ENCODE assay signal across 9 cellular contexts in genomic region chr16:8863594-8864424, GRCh38. TPM values are rescaled to one million over a fixed set of nuclear protein-coding genes. Genes with fewer than 3 reads are reported as not detected.
DNase-seq lines count a peak whose midpoint lies in the region; ATAC-seq and TF ChIP-seq lines count a peak whose summit lies in the region.
"Had no signal": no experiment of that assay in that cellular context is flagged by ENCODE, and none has a peak within 500 bp of the region (broad histone marks: within the 10 kb centered on the region; RNA-seq: fewer than 3 reads in every experiment).

No MANE protein-coding gene starts in this region.

- no peak for DNase-seq in activated CD8-positive, alpha-beta T cell treated with anti-CD3 and anti-CD28 coated beads, Interleukin-2, amount 10 ng/mL, durations not matched to agents 7 days and 5 days
- no peak for DNase-seq in activated CD8-positive, alpha-beta T cell treated with anti-CD3 and anti-CD28 coated beads for 36 hours
- no peak for DNase-seq in activated CD4-positive, alpha-beta memory T cell treated with anti-CD3 and anti-CD28 coated beads, Interleukin-2, amount 10 ng/mL, durations not matched to agents 7 days and 5 days
- peak; percentile 85 for DNase-seq in islet precursor cell
- DNase-seq: NCI-H1436 treated with DMSO at 0.1 percent for 48 hours had no signal

- H3K4me1 Mint-ChIP-seq in activated CD8-positive, alpha-beta T cell treated with anti-CD3 and anti-CD28 coated beads, Interleukin-2, amount 10 ng/mL, durations not matched to agents 7 days and 5 days (ENCODE audit: low read depth) = peaks cover 44% of the 10 kb centered on the region
- H3K4me1 Mint-ChIP-seq in activated CD8-positive, alpha-beta T cell treated with anti-CD3 and anti-CD28 coated beads for 36 hours (ENCODE audit: low read depth) = peaks cover 26% of the 10 kb centered on the region
- H3K4me1 Mint-ChIP-seq in activated CD4-positive, alpha-beta memory T cell treated with anti-CD3 and anti-CD28 coated beads, Interleukin-2, amount 10 ng/mL, durations not matched to agents 7 days and 5 days = peaks cover 48% of the 10 kb centered on the region

- H3K9me3 Mint-ChIP-seq in activated CD8-positive, alpha-beta T cell treated with anti-CD3 and anti-CD28 coated beads, Interleukin-2, amount 10 ng/mL, durations not matched to agents 7 days and 5 days (ENCODE audit: insufficient read depth) = no peaks in the 10 kb centered on the region
- no peaks in the 10 kb centered on the region for H3K9me3 Mint-ChIP-seq in activated CD8-positive, alpha-beta T cell treated with anti-CD3 and anti-CD28 coated beads for 36 hours
- H3K9me3 Mint-ChIP-seq in activated CD4-positive, alpha-beta memory T cell treated with anti-CD3 and anti-CD28 coated beads, Interleukin-2, amount 10 ng/mL, durations not matched to agents 7 days and 5 days = no peaks in the 10 kb centered on the region

- intact Hi-C loops in activated CD8-positive, alpha-beta T cell treated with anti-CD3 and anti-CD28 coated beads for 36 hours (cut with micrococcal nuclease) = no loop called here

- peak overlapping the region; percentile 60 for H3K27ac Mint-ChIP-seq in activated CD8-positive, alpha-beta T cell treated with anti-CD3 and anti-CD28 coated beads, Interleukin-2, amount 10 ng/mL, durations not matched to agents 7 days and 5 days
- no peak overlapping the region for H3K27ac Mint-ChIP-seq in activated CD8-positive, alpha-beta T cell treated with anti-CD3 and anti-CD28 coated beads for 36 hours
- peak overlapping the region; percentile 11 for H3K27ac Mint-ChIP-seq in activated CD4-positive, alpha-beta memory T cell treated with anti-CD3 and anti-CD28 coated beads, Interleukin-2, amount 10 ng/mL, durations not matched to agents 7 days and 5 days

- no peak for TF ChIP-seq CTCF in activated CD8-positive, alpha-beta T cell treated with anti-CD3 and anti-CD28 coated beads for 36 hours (IDR thresholded peaks at IDR 0.05)

- H3K4me3 ChIP-seq in thymus (ENCODE audit: low read length) = no peak overlapping the region

- ATAC-seq in activated CD8-positive, alpha-beta T cell treated with anti-CD3 and anti-CD28 coated beads, Interleukin-2, amount 10 ng/mL, durations not matched to agents 7 days and 5 days = no peak
- no peak for ATAC-seq in activated CD8-positive, alpha-beta T cell treated with anti-CD3 and anti-CD28 coated beads for 36 hours
- ATAC-seq in HG03457 (IDR thresholded peaks at IDR 0.05; ENCODE audit: unreplicated experiment) (no peak), HG03108 (IDR thresholded peaks at IDR 0.05; ENCODE audit: unreplicated experiment) (no peak), HG03139 (IDR thresholded peaks at IDR 0.05; ENCODE audit: unreplicated experiment) (no peak)

- H3K4me3 Mint-ChIP-seq in activated CD8-positive, alpha-beta T cell treated with anti-CD3 and anti-CD28 coated beads, Interleukin-2, amount 10 ng/mL, durations not matched to agents 7 days and 5 days = no peak overlapping the region
- no peak overlapping the region for H3K4me3 Mint-ChIP-seq in activated CD8-positive, alpha-beta T cell treated with anti-CD3 and anti-CD28 coated beads for 36 hours
- no peak overlapping the region for H3K4me3 Mint-ChIP-seq in activated CD4-positive, alpha-beta memory T cell treated with anti-CD3 and anti-CD28 coated beads, Interleukin-2, amount 10 ng/mL, durations not matched to agents 7 days and 5 days

- peaks cover 56% of the 10 kb centered on the region for H3K36me3 Mint-ChIP-seq in activated CD8-positive, alpha-beta T cell treated with anti-CD3 and anti-CD28 coated beads, Interleukin-2, amount 10 ng/mL, durations not matched to agents 7 days and 5 days (ENCODE audit: low read depth)
- peaks cover 23% of the 10 kb centered on the region for H3K36me3 Mint-ChIP-seq in activated CD8-positive, alpha-beta T cell treated with anti-CD3 and anti-CD28 coated beads for 36 hours (ENCODE audit: low read depth)
- H3K36me3 Mint-ChIP-seq in activated CD4-positive, alpha-beta memory T cell treated with anti-CD3 and anti-CD28 coated beads, Interleukin-2, amount 10 ng/mL, durations not matched to agents 7 days and 5 days (ENCODE audit: low read depth) = peaks cover 44% of the 10 kb centered on the region

- 95% methylated on average over 17 of the region's 17 CpGs for WGBS in thymus

- peaks cover 9% of the 10 kb centered on the region for H3K4me1 ChIP-seq in thymus (ENCODE audit: control insufficient read depth, insufficient read depth, low read length)

- H3K27ac ChIP-seq in thymus (ENCODE audit: low read depth) = peak overlapping the region; percentile 46

- POLR2A ChIA-PET in activated CD8-positive, alpha-beta T cell treated with anti-CD3 and anti-CD28 coated beads, Interleukin-2, amount 10 ng/mL, durations not matched to agents 7 days and 5 days (lab: Charles Lee) = interaction anchor here (0.8 to 1.2 kb wide), 5 partner anchors 9 to 66 kb away, joined by 3 to 4 read pairs (median 3); partner anchors contain the start of genes PMM2 and TMEM186
- POLR2A ChIA-PET in activated CD8-positive, alpha-beta T cell treated with anti-CD3 and anti-CD28 coated beads for 36 hours (lab: Charles Lee) = interaction anchor here (1.0 to 9.2 kb wide), 6 partner anchors 9 to 66 kb away, joined by 3 to 99 read pairs (median 4); partner anchors contain the start of genes PMM2 and TMEM186
- POLR2A ChIA-PET in activated CD4-positive, alpha-beta memory T cell treated with anti-CD3 and anti-CD28 coated beads, Interleukin-2, amount 10 ng/mL, durations not matched to agents 7 days and 5 days (lab: Charles Lee) = interaction anchor here (1.0 to 2.8 kb wide), 2 partner anchors 11 to 26 kb away, joined by 3 to 29 read pairs; no protein-coding TSS in a partner anchor

- no peaks in the 10 kb centered on the region for H3K27me3 Mint-ChIP-seq in activated CD8-positive, alpha-beta T cell treated with anti-CD3 and anti-CD28 coated beads, Interleukin-2, amount 10 ng/mL, durations not matched to agents 7 days and 5 days (ENCODE audit: low read depth)
- H3K27me3 Mint-ChIP-seq in activated CD8-positive, alpha-beta T cell treated with anti-CD3 and anti-CD28 coated beads for 36 hours = no peaks in the 10 kb centered on the region
- H3K27me3 Mint-ChIP-seq in activated CD4-positive, alpha-beta memory T cell treated with anti-CD3 and anti-CD28 coated beads, Interleukin-2, amount 10 ng/mL, durations not matched to agents 7 days and 5 days = no peaks in the 10 kb centered on the region

- CTCF ChIA-PET in activated CD8-positive, alpha-beta T cell treated with anti-CD3 and anti-CD28 coated beads, Interleukin-2, amount 10 ng/mL, durations not matched to agents 7 days and 5 days (lab: Charles Lee) = interaction anchor here (1.1 kb wide), 1 partner anchor 10 kb away, joined by 3 read pairs; no protein-coding TSS in a partner anchor
- CTCF ChIA-PET in activated CD8-positive, alpha-beta T cell treated with anti-CD3 and anti-CD28 coated beads for 36 hours (lab: Charles Lee) = interaction anchor here (0.8 to 3.1 kb wide), 3 partner anchors 9 to 73 kb away, joined by 3 to 19 read pairs (median 6); no protein-coding TSS in a partner anchor
- CTCF ChIA-PET in activated CD4-positive, alpha-beta memory T cell treated with anti-CD3 and anti-CD28 coated beads, Interleukin-2, amount 10 ng/mL, durations not matched to agents 7 days and 5 days (lab: Charles Lee) = interaction anchor here (1.1 to 1.5 kb wide), 2 partner anchors 10 to 17 kb away, joined by 3 to 4 read pairs; no protein-coding TSS in a partner anchor

- no peaks in the 10 kb centered on the region for H3K27me3 ChIP-seq in thymus (ENCODE audit: control insufficient read depth, insufficient read depth)

- H3K9me3 ChIP-seq in thymus (ENCODE audit: control insufficient read depth) = no peaks in the 10 kb centered on the region

- H3K36me3 ChIP-seq in thymus (ENCODE audit: control insufficient read depth, insufficient read depth) = peaks cover 33% of the 10 kb centered on the region

RNA-seq across cellular contexts. Expression of gene CARHSP1, which starts 5.0 kb away (rescaled TPM):
- 100 to 1,000 TPM; 209 to 217 TPM for total RNA-seq in activated CD8-positive, alpha-beta T cell treated with anti-CD3 and anti-CD28 coated beads, Interleukin-2, amount 10 ng/mL, durations not matched to agents 7 days and 5 days
- total RNA-seq in activated CD8-positive, alpha-beta T cell treated with anti-CD3 and anti-CD28 coated beads for 36 hours = 10 to 100 TPM; 63.9 to 72.6 TPM
- 100 to 1,000 TPM; 168 to 179 TPM for total RNA-seq in activated CD4-positive, alpha-beta memory T cell treated with anti-CD3 and anti-CD28 coated beads, Interleukin-2, amount 10 ng/mL, durations not matched to agents 7 days and 5 days
- polyA plus RNA-seq in thymus = 100 TPM

RNA-seq across cellular contexts. Expression of gene LITAFD, which starts 18.3 kb away (rescaled TPM):
- total RNA-seq in activated CD8-positive, alpha-beta T cell treated with anti-CD3 and anti-CD28 coated beads, Interleukin-2, amount 10 ng/mL, durations not matched to agents 7 days and 5 days = not detected
- not detected for total RNA-seq in activated CD8-positive, alpha-beta T cell treated with anti-CD3 and anti-CD28 coated beads for 36 hours
- not detected for total RNA-seq in activated CD4-positive, alpha-beta memory T cell treated with anti-CD3 and anti-CD28 coated beads, Interleukin-2, amount 10 ng/mL, durations not matched to agents 7 days and 5 days
- polyA plus RNA-seq in thymus = not detected
